In genomic region chr10:125886914-125887512, GRCh38 we compare ENCODE assay signal across 15 cellular contexts.
"Had no signal": no experiment of that assay in that cellular context is flagged by ENCODE, and none has a peak within 500 bp of the region (broad histone marks: within the 10 kb centered on the region; RNA-seq: fewer than 3 reads in every experiment).

No MANE protein-coding gene starts in this region.

- H3K9me3 ChIP-seq: gastroesophageal sphincter, heart left ventricle, left ventricle myocardium inferior, stomach had no signal

- H3K27ac ChIP-seq: gastroesophageal sphincter, heart left ventricle had no signal

- ATAC-seq: activated CD4-positive, alpha-beta T cell treated with anti-CD3 and anti-CD28 coated beads for 36 hours; gastroesophageal sphincter; heart left ventricle; right cardiac atrium; stimulated activated effector memory CD8-positive, alpha-beta T cell treated with anti-CD3 and anti-CD28 coated beads, Interleukin-12 subunit alpha, Interleukin-12 subunit beta, amount 100 ng/mL, for 72 hours; WTC11 had no signal

- DNase-seq: activated CD4-positive, alpha-beta T cell treated with anti-CD3 and anti-CD28 coated beads for 36 hours; activated CD4-positive, alpha-beta T cell treated with anti-CD3 and anti-CD28 coated beads, Interleukin-2, amount 50 U/mL, for 48 hours; activated T-cell treated with anti-CD3 and anti-CD28 coated beads for 4 hours; amniotic stem cell; dermis blood vessel endothelial cell; effector memory CD4-positive, alpha-beta T cell; heart left ventricle; left ventricle myocardium inferior; right cardiac atrium; stimulated activated CD4-positive, alpha-beta T cell treated with anti-CD3 and anti-CD28 coated beads, Interleukin-4, amount 100 ng/mL, for 24 hours; stomach had no signal

- H3K27me3 ChIP-seq: gastroesophageal sphincter, heart left ventricle, stomach had no signal

- H3K4me3 ChIP-seq: gastroesophageal sphincter, heart left ventricle, left ventricle myocardium inferior, skin epidermis, stomach had no signal
